Comparison of ENCODE assay signal across 16 cellular contexts in the genomic region with DNA sequence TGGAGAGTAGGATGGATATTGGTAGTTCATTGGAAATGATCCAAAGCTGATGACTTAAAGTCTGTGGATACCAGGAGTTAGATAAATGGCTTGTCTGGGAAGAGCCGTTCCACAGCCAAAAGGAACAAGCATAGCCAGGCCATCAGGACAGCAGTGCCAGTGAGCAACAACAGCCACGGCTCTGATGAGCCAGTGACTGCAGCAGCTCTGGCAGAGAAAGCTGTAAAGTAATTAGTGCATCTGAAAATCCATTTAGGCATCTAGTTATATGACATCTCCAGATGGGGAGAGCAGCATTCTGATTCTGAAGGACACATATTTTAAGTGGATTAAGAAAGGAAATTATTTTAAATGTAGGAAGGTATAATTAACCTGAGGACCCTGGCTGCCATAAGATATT.
"Had no signal": no experiment of that assay in that cellular context is flagged by ENCODE, and none has a peak within 500 bp of the region (broad histone marks: within the 10 kb centered on the region; RNA-seq: fewer than 3 reads in every experiment).

No MANE protein-coding gene starts in this region.

- H3K4me1 Mint-ChIP-seq: activated CD4-positive, alpha-beta T cell treated with anti-CD3 and anti-CD28 coated beads, Interleukin-2, amount 10 ng/mL, durations not matched to agents 7 days and 5 days; memory B cell; neural crest cell had no signal

- DNase-seq: activated CD4-positive, alpha-beta T cell treated with anti-CD3 and anti-CD28 coated beads, Interleukin-2, amount 10 ng/mL, durations not matched to agents 7 days and 5 days; activated CD4-positive, CD25-positive, alpha-beta regulatory T cell; activated CD8-positive, alpha-beta memory T cell treated with anti-CD3 and anti-CD28 coated beads, Interleukin-2, amount 50 U/mL, for 4 hours; activated naive CD4-positive, alpha-beta T cell treated with anti-CD3 and anti-CD28 coated beads for 36 hours; activated T-cell treated with anti-CD3 and anti-CD28 coated beads, Interleukin-2, amount 50 U/mL, for 4 hours; body of pancreas; effector memory CD8-positive, alpha-beta T cell; esophagus squamous epithelium; heart right ventricle; left ventricle myocardium superior; stimulated activated CD4-positive, alpha-beta T cell treated with anti-CD3 and anti-CD28 coated beads, Interleukin-2, amount 100 ng/mL, for 24 hours; uterus had no signal

- H3K4me3 Mint-ChIP-seq: activated CD4-positive, alpha-beta T cell treated with anti-CD3 and anti-CD28 coated beads, Interleukin-2, amount 10 ng/mL, durations not matched to agents 7 days and 5 days; activated naive CD4-positive, alpha-beta T cell treated with anti-CD3 and anti-CD28 coated beads for 36 hours; activated T-cell treated with anti-CD3 and anti-CD28 coated beads, Interleukin-2, amount 50 U/mL, for 4 hours; effector memory CD8-positive, alpha-beta T cell; memory B cell; neural crest cell; stimulated activated naive CD8-positive, alpha-beta T cell treated with anti-CD3 and anti-CD28 coated beads, Interleukin-15, Interleukin-2, amounts not matched to agents 100 ng/mL and 50 ng/mL, for 24 hours had no signal

- H3K9me3 ChIP-seq: body of pancreas, esophagus squamous epithelium, prostate gland had no signal

- ATAC-seq: activated T-cell treated with anti-CD3 and anti-CD28 coated beads, Interleukin-2, amount 50 U/mL, for 4 hours; body of pancreas; effector memory CD8-positive, alpha-beta T cell; heart right ventricle; left ventricle myocardium superior had no signal

- H3K27ac Mint-ChIP-seq: activated CD4-positive, alpha-beta T cell treated with anti-CD3 and anti-CD28 coated beads, Interleukin-2, amount 10 ng/mL, durations not matched to agents 7 days and 5 days; activated naive CD4-positive, alpha-beta T cell treated with anti-CD3 and anti-CD28 coated beads for 36 hours; effector memory CD8-positive, alpha-beta T cell; memory B cell; stimulated activated naive CD8-positive, alpha-beta T cell treated with anti-CD3 and anti-CD28 coated beads, Interleukin-15, Interleukin-2, amounts not matched to agents 100 ng/mL and 50 ng/mL, for 24 hours had no signal

- H3K36me3 Mint-ChIP-seq: memory B cell had no signal

- H3K9me3 Mint-ChIP-seq: activated CD4-positive, alpha-beta T cell treated with anti-CD3 and anti-CD28 coated beads, Interleukin-2, amount 10 ng/mL, durations not matched to agents 7 days and 5 days; activated naive CD4-positive, alpha-beta T cell treated with anti-CD3 and anti-CD28 coated beads for 36 hours; neural crest cell; stimulated activated naive CD8-positive, alpha-beta T cell treated with anti-CD3 and anti-CD28 coated beads, Interleukin-15, Interleukin-2, amounts not matched to agents 100 ng/mL and 50 ng/mL, for 24 hours had no signal

- H3K27me3 Mint-ChIP-seq: activated CD4-positive, alpha-beta T cell treated with anti-CD3 and anti-CD28 coated beads, Interleukin-2, amount 10 ng/mL, durations not matched to agents 7 days and 5 days had no signal
